Comparison of ENCODE assay signal across 17 cellular contexts in the genomic region with DNA sequence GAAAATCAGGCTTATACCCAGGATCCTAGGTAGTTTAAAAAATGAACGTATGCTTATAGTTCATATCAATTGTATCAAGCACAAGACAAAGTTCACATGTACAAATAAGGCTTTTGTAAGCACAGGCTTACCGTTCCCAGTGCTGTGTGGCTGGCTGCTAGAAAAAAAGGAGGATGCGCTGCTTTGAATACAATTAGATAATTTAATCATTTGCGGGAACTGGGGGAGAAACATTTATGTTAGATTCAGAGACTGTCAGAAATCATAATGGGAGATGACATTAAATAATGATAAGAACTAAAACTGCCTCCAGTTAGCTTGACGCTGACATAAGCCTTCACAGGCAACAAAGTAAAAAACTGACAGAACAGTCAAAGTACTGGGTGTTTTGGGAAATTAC.
DNase-seq lines count a peak whose midpoint lies in the region; ATAC-seq and TF ChIP-seq lines count a peak whose summit lies in the region.
"Had no signal": no experiment of that assay in that cellular context is flagged by ENCODE, and none has a peak within 500 bp of the region (broad histone marks: within the 10 kb centered on the region; RNA-seq: fewer than 3 reads in every experiment).

No MANE protein-coding gene starts in this region.

- no peaks in the 10 kb centered on the region for H3K9me3 Mint-ChIP-seq in CD4-positive, alpha-beta T cell
- H3K9me3 Mint-ChIP-seq: activated naive CD8-positive, alpha-beta T cell treated with anti-CD3 and anti-CD28 coated beads, Interleukin-2, amount 10 ng/mL, durations not matched to agents 7 days and 5 days; endodermal cell had no signal

- no peak overlapping the region for H3K4me3 Mint-ChIP-seq in CD4-positive, alpha-beta T cell
- H3K4me3 Mint-ChIP-seq: activated naive CD8-positive, alpha-beta T cell treated with anti-CD3 and anti-CD28 coated beads, Interleukin-2, amount 10 ng/mL, durations not matched to agents 7 days and 5 days; B cell; endodermal cell had no signal

- CTCF ChIA-PET in CD4-positive, alpha-beta T cell (lab: Charles Lee) = interaction anchor here (1.5 kb wide), 1 partner anchor 13 kb away, joined by 3 read pairs; no protein-coding TSS in a partner anchor
- CTCF ChIA-PET in GM10248 (lab: Yijun Ruan, JAX) = no interaction called here

- H3K27ac Mint-ChIP-seq in CD4-positive, alpha-beta T cell = peak overlapping the region; percentile 79
- H3K27ac Mint-ChIP-seq: B cell had no signal

- no peaks in the 10 kb centered on the region for H3K27me3 Mint-ChIP-seq in CD4-positive, alpha-beta T cell
- H3K27me3 Mint-ChIP-seq: activated naive CD8-positive, alpha-beta T cell treated with anti-CD3 and anti-CD28 coated beads, Interleukin-2, amount 10 ng/mL, durations not matched to agents 7 days and 5 days; B cell had no signal

- H3K4me3 ChIP-seq in coronary artery (no peak overlapping the region), prostate gland (no peak overlapping the region)
- H3K4me3 ChIP-seq: SJSA1, spleen had no signal

- H3K36me3 ChIP-seq in KOPT-K1 (ENCODE audit: insufficient read depth, low read length) = peaks cover 75% of the 10 kb centered on the region
- H3K36me3 ChIP-seq in prostate gland = no peaks in the 10 kb centered on the region

- ATAC-seq in CD4-positive, alpha-beta T cell (ENCODE audit: poor library complexity) = no peak
- no peak for ATAC-seq in Right ventricle myocardium inferior
- ATAC-seq: left colon; stimulated activated naive CD8-positive, alpha-beta T cell treated with anti-CD3 and anti-CD28 coated beads, Interleukin-15, Interleukin-2, amounts not matched to agents 100 U/mL and 50 U/mL, for 24 hours had no signal

- H3K4me1 Mint-ChIP-seq in CD4-positive, alpha-beta T cell (ENCODE audit: low read depth) = peaks cover 48% of the 10 kb centered on the region

- no peak overlapping the region for H3K27ac ChIP-seq in CD4-positive, alpha-beta T cell (ENCODE audit: low read depth, low read length)
- H3K27ac ChIP-seq in KOPT-K1 (ENCODE audit: low read depth, low read length, poor library complexity, severe bottlenecking) = peak overlapping the region; percentile 22
- H3K27ac ChIP-seq in coronary artery = peak overlapping the region; percentile 36 to 50
- H3K27ac ChIP-seq in prostate gland = peak overlapping the region; percentile 41 to 46
- H3K27ac ChIP-seq: SJSA1 had no signal

- intact Hi-C loops in CD4-positive, alpha-beta T cell (cut with DNase I, micrococcal nuclease) = loop anchor here in 1 of 2 experiments (10.0 kb wide), 1 partner anchor 115 kb away; the partner anchor contains the start of genes C9orf78 and USP20
- intact Hi-C loops in prostate gland (cut with DNase I) (no loop called here), Right ventricle myocardium inferior (cut with DNase I) (no loop called here)

- H3K27me3 ChIP-seq in CD4-positive, alpha-beta T cell (ENCODE audit: control insufficient read depth, insufficient read depth, low read length) = no peaks in the 10 kb centered on the region
- no peaks in the 10 kb centered on the region for H3K27me3 ChIP-seq in prostate gland (replicated peaks; ENCODE audit: insufficient read depth)
- H3K27me3 ChIP-seq: SJSA1, spleen had no signal

- H3K9me3 ChIP-seq in CD4-positive, alpha-beta T cell (ENCODE audit: control insufficient read depth, low read length) = no peaks in the 10 kb centered on the region
- H3K9me3 ChIP-seq in KOPT-K1 (ENCODE audit: insufficient read depth, low read length, poor library complexity, severe bottlenecking) (no peaks in the 10 kb centered on the region), prostate gland (no peaks in the 10 kb centered on the region)
- H3K9me3 ChIP-seq: SJSA1, spleen had no signal

- H3K36me3 Mint-ChIP-seq in CD4-positive, alpha-beta T cell (ENCODE audit: low read depth) = peaks cover 82% of the 10 kb centered on the region

- WGBS in prostate gland = 66% methylated on average over 5 of the region's 5 CpGs

- no peak for TF ChIP-seq CTCF in CD4-positive, alpha-beta T cell (IDR thresholded peaks at IDR 0.05)
- TF ChIP-seq CTCF in coronary artery (IDR thresholded peaks at IDR 0.05) (no peak), prostate gland (IDR thresholded peaks at IDR 0.05) (no peak), GM10248 (IDR thresholded peaks at IDR 0.05; ENCODE audit: control extremely low read depth, extremely low read depth, low read depth, missing control alignments) (no peak)

- POLR2A ChIA-PET in CD4-positive, alpha-beta T cell (lab: Charles Lee) = no interaction called here
- POLR2A ChIA-PET in GM10248 (lab: Yijun Ruan, JAX) = no interaction called here

- no peaks in the 10 kb centered on the region for H3K4me1 ChIP-seq in prostate gland (replicated peaks)

- no peak for TF ChIP-seq POLR2A in prostate gland (IDR thresholded peaks at IDR 0.05)

- DNase-seq in CD4-positive, alpha-beta T cell = no peak
- DNase-seq in coronary artery (ENCODE audit: low spot score) (no peak), prostate gland (ENCODE audit: low spot score) (no peak), GM10248 (ENCODE audit: extremely low spot score) (no peak), COLO829 (ENCODE audit: low spot score) (no peak), AG08396 (ENCODE audit: low spot score) (no peak), Right ventricle myocardium inferior (ENCODE audit: missing footprints) (no peak)
- DNase-seq: activated naive CD8-positive, alpha-beta T cell treated with anti-CD3 and anti-CD28 coated beads, Interleukin-2, amount 10 ng/mL, durations not matched to agents 7 days and 5 days; endodermal cell; left colon; NCI-H1694 treated with DMSO at 0.1 percent for 48 hours; NCI-H446; spleen; stimulated activated naive CD8-positive, alpha-beta T cell treated with anti-CD3 and anti-CD28 coated beads, Interleukin-15, Interleukin-2, amounts not matched to agents 100 U/mL and 50 U/mL, for 24 hours had no signal
